18 cellular contexts compared by ENCODE assay signal in the genomic region with DNA sequence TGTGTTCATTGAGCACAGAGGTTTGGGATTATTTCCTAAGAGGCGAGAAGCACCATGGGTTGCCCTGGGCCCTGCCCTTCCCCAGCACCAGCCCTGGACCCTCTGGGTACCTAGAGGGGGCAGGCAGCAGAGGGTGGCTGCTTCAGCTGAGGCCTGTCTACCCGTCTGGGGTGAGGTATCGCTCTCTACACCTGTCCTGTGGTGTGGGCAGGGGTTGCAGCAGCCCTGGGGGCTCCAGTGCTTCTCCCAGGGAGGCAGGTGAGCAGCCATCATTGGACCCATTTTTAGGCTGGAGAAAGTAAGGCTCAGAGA. TPM values are rescaled to one million over a fixed set of nuclear protein-coding genes. Genes with fewer than 3 reads are reported as not detected.
DNase-seq lines count a peak whose midpoint lies in the region; ATAC-seq and TF ChIP-seq lines count a peak whose summit lies in the region.
"Had no signal": no experiment of that assay in that cellular context is flagged by ENCODE, and none has a peak within 500 bp of the region (broad histone marks: within the 10 kb centered on the region; RNA-seq: fewer than 3 reads in every experiment).

No MANE protein-coding gene starts in this region.

- H3K27me3 ChIP-seq in heart left ventricle (no peaks in the 10 kb centered on the region), ascending aorta (no peaks in the 10 kb centered on the region), thoracic aorta (replicated peaks; ENCODE audit: insufficient read depth) (no peaks in the 10 kb centered on the region)

- TF ChIP-seq POLR2A in heart left ventricle (IDR thresholded peaks at IDR 0.05) = no peak

- H3K4me3 ChIP-seq in heart left ventricle (no peak overlapping the region), ascending aorta (no peak overlapping the region), thoracic aorta (no peak overlapping the region)
- H3K4me3 ChIP-seq: GM12878, GM23338, K562 had no signal

- H3K4me1 ChIP-seq in heart left ventricle = peaks cover 0 to 81% (median 52%) of the 10 kb centered on the region in 12 donors
- peaks cover 28 to 72% of the 10 kb centered on the region in 2 donors for H3K4me1 ChIP-seq in ascending aorta
- peaks cover 47 to 84% of the 10 kb centered on the region in 2 donors for H3K4me1 ChIP-seq in thoracic aorta (ENCODE audit: control insufficient read depth in 1 of 2, low read depth in 2 of 2)

- no peaks in the 10 kb centered on the region for H3K9me3 Mint-ChIP-seq in nephron
- H3K9me3 Mint-ChIP-seq: GM23338 had no signal

- H3K9me3 ChIP-seq in heart left ventricle (no peaks in the 10 kb centered on the region), ascending aorta (no peaks in the 10 kb centered on the region), thoracic aorta (no peaks in the 10 kb centered on the region)

- no peak overlapping the region for H3K4me3 Mint-ChIP-seq in nephron
- H3K4me3 Mint-ChIP-seq: GM23338 had no signal

- peaks cover 73% of the 10 kb centered on the region for H3K4me1 Mint-ChIP-seq in nephron

- ATAC-seq in heart left ventricle = no peak
- ATAC-seq in thoracic aorta (ENCODE audit: insufficient number of reproducible peaks, low FRiP score, low read depth) = no peak
- no peak for ATAC-seq in GM19463 (IDR thresholded peaks at IDR 0.05; ENCODE audit: unreplicated experiment)
- ATAC-seq: GM12878, GM23338, HCT116, K562 had no signal

- TF ChIP-seq CTCF in heart left ventricle (IDR thresholded peaks at IDR 0.05) = no peak
- TF ChIP-seq CTCF in ascending aorta (IDR thresholded peaks at IDR 0.05) = no peak
- no peak for TF ChIP-seq CTCF in nephron (IDR thresholded peaks at IDR 0.05; ENCODE audit: unreplicated experiment in 3 of 3)
- no peak for TF ChIP-seq CTCF in thoracic aorta (IDR thresholded peaks at IDR 0.05)

- H3K27me3 Mint-ChIP-seq in nephron (ENCODE audit: low read depth) = no peaks in the 10 kb centered on the region

- H3K27ac Mint-ChIP-seq in nephron = peak overlapping the region in 2 of 3 experiments; percentile 56 to 76
- H3K27ac Mint-ChIP-seq: GM23338 had no signal

- H3K36me3 Mint-ChIP-seq in nephron (ENCODE audit: low read depth) = no peaks in the 10 kb centered on the region

- WGBS in heart left ventricle, 4 donors = 49 to 66% (median 60%) methylated on average over 3 of the region's 3 CpGs

- H3K27ac ChIP-seq in heart left ventricle (peak overlapping the region in 10 of 12 donors; percentile 8 to 71 (median 59)), ascending aorta (peak overlapping the region; percentile 83 to 87), thoracic aorta (peak overlapping the region; percentile 73 to 79)

- intact Hi-C loops in heart left ventricle (cut with DNase I) = no loop called here
- intact Hi-C loops in cardiac septum (cut with DNase I) = no loop called here
- intact Hi-C loops in ascending aorta (cut with DNase I) = no loop called here

- DNase-seq in heart left ventricle (no peak), cardiac septum (ENCODE audit: low spot score) (no peak), ascending aorta (ENCODE audit: low spot score in 2 of 2) (no peak), thoracic aorta (ENCODE audit: low spot score) (no peak), occipital lobe (lab: John Stamatoyannopoulos, UW) (no peak)
- no peak for DNase-seq in effector CD8-positive, alpha-beta T cell (lab: John Stamatoyannopoulos, UW)
- DNase-seq: 8988T; DMS 273 treated with DMSO at 0.1 percent for 48 hours; GDM1; NCI-H187; NK-92 treated with Interleukin-12 subunit alpha and Interleukin-12 subunit beta, amount 100 ng/mL, for 24 hours; OCI-M1 had no signal

- H3K36me3 ChIP-seq in heart left ventricle (no peaks in the 10 kb centered on the region), ascending aorta (no peaks in the 10 kb centered on the region), thoracic aorta (no peaks in the 10 kb centered on the region)

RNA-seq across cellular contexts. Expression of gene PRDM11, which starts 15.6 kb away (rescaled TPM):
- total RNA-seq in heart left ventricle (10 to 100 TPM; 14.7 to 29.6 (median 18.2) TPM), cardiac septum (20.7 TPM), ascending aorta (36.5 TPM), thoracic aorta (10 to 100 TPM; 23.8 to 30.5 TPM), occipital lobe (6.2 TPM)
- polyA plus RNA-seq in heart left ventricle = 10 to 100 TPM in 1 of 2 donors, 1 to 10 TPM in 1; 4.5 to 19.2 TPM
